ENCODE assay signal across 1 cellular context in genomic region chr5:35884789-35885172, GRCh38.
TF ChIP-seq lines count a peak whose summit lies in the region.

No MANE protein-coding gene starts in this region.

TF ChIP-seq in GM12878, 131 proteins besides CTCF, POLR2A, EP300 and RAD21:
- TF ChIP-seq ATF7 (IDR thresholded peaks at IDR 0.05; ENCODE audit: low read depth) = no peak
- no peak for TF ChIP-seq KAT2A (conservative IDR thresholded peaks at IDR 0.05; ENCODE audit: control insufficient read depth, low read depth, low read length)
- no peak for TF ChIP-seq SP1 (IDR thresholded peaks at IDR 0.05; ENCODE audit: low read depth, low read length)
- no peak for TF ChIP-seq RFX5 (IDR thresholded peaks at IDR 0.05; ENCODE audit: low read depth, low read length)
- no peak for TF ChIP-seq IKZF1 (conservative IDR thresholded peaks at IDR 0.05)
- no peak for TF ChIP-seq ZBTB40 (IDR thresholded peaks at IDR 0.05; ENCODE audit: borderline replicate concordance)
- no peak for TF ChIP-seq MYC (IDR thresholded peaks at IDR 0.05; ENCODE audit: insufficient read depth, insufficient read length, insufficient replicate concordance, low read length, severe bottlenecking)
- no peak for TF ChIP-seq ZSCAN29 (IDR thresholded peaks at IDR 0.05)
- no peak for TF ChIP-seq YY1 (IDR thresholded peaks at IDR 0.05; ENCODE audit: low read depth, low read length)
- no peak for TF ChIP-seq SMAD5 (IDR thresholded peaks at IDR 0.05; ENCODE audit: low read depth)
- TF ChIP-seq CHD2 (IDR thresholded peaks at IDR 0.05; ENCODE audit: borderline replicate concordance, low read depth, low read length) = no peak
- no peak for TF ChIP-seq ZNF274 (IDR thresholded peaks at IDR 0.05; ENCODE audit: insufficient read depth, insufficient read length)
- TF ChIP-seq DPF2 (IDR thresholded peaks at IDR 0.05) = no peak
